1 cellular context compared by ENCODE assay signal in the genomic region with DNA sequence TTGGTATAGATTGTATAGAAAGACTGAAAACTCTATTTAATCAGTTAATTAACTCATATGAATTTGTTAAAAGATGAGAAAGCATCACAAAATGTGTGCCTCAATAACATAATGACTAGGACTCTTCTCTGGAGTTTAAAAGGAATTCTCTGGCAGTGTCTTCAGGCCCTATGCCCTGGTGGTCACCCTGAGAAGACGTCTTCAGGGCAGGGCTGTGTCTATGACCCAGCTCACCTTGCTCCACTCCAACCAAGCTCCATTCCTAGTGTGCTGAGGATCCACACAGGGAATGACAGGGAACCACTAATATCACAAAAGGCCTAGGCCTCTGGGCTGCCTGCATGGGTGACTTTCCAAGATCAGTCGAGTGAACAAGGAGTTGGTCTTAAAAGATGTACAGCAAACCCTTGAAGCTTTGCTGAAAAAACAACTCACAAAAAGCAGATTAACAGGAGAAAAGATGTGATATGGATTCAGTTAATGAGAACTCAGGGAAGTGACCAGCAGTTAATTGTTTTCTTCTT.
TF ChIP-seq lines count a peak whose summit lies in the region.

No MANE protein-coding gene starts in this region.

TF ChIP-seq in H1, 55 proteins besides CTCF, POLR2A, EP300 and RAD21:
- TF ChIP-seq SP4 (IDR thresholded peaks at IDR 0.05; ENCODE audit: low read length) (no peak), MAFK (IDR thresholded peaks at IDR 0.05; ENCODE audit: low read depth, low read length) (no peak), RFX5 (IDR thresholded peaks at IDR 0.05; ENCODE audit: borderline replicate concordance, low read depth, low read length) (no peak), SP1 (IDR thresholded peaks at IDR 0.05; ENCODE audit: low read depth, low read length) (no peak), CBX5 (IDR thresholded peaks at IDR 0.05; ENCODE audit: low read depth, low read length) (no peak), SUZ12 (IDR thresholded peaks at IDR 0.05; ENCODE audit: low read length) (no peak), BRCA1 (IDR thresholded peaks at IDR 0.05; ENCODE audit: low read depth, low read length) (no peak), ASH2L (IDR thresholded peaks at IDR 0.05; ENCODE audit: low read length) (no peak), SAP30 (IDR thresholded peaks at IDR 0.05; ENCODE audit: insufficient read depth, insufficient replicate concordance, low read length) (no peak)
